ENCODE assay signal across 22 cellular contexts in genomic region chr6:49151957-49152356, GRCh38.
DNase-seq lines count a peak whose midpoint lies in the region; ATAC-seq and TF ChIP-seq lines count a peak whose summit lies in the region.
"Had no signal": no experiment of that assay in that cellular context is flagged by ENCODE, and none has a peak within 500 bp of the region (broad histone marks: within the 10 kb centered on the region; RNA-seq: fewer than 3 reads in every experiment).

No MANE protein-coding gene starts in this region.

- peak overlapping the region; percentile 5; the same call in 1 of the 2 replicates for H3K4me2 ChIP-seq in OCI-LY3 (ENCODE audit: low read length)
- H3K4me2 ChIP-seq: SK-N-SH had no signal

- no peaks in the 10 kb centered on the region for H3K36me3 ChIP-seq in OCI-LY3 (replicated peaks; ENCODE audit: low read depth, low read length)

- no peak overlapping the region for H2AFZ ChIP-seq in OCI-LY3 (ENCODE audit: low read depth, low read length)

- H3K79me2 ChIP-seq in OCI-LY3 (ENCODE audit: low read length), result no peaks in the 10 kb centered on the region

- H3K4me3 ChIP-seq in OCI-LY3 (ENCODE audit: low read length) (no peak overlapping the region), choroid plexus epithelial cell (ENCODE audit: low read depth, low read length) (no peak overlapping the region)

- H3K27me3 Mint-ChIP-seq in HFFc6 (ENCODE audit: insufficient read depth), result peaks cover 3% of the 10 kb centered on the region; the same call in 1 of the 2 replicates
- H3K27me3 Mint-ChIP-seq: B cell had no signal

- peaks cover 7% of the 10 kb centered on the region; the same call in 1 of the 2 replicates for H3K4me1 ChIP-seq in OCI-LY3 (ENCODE audit: low read length)
- H3K4me1 ChIP-seq: Caco-2 had no signal

- H4K20me1 ChIP-seq in OCI-LY3 (ENCODE audit: insufficient read depth, low read length), result no peaks in the 10 kb centered on the region

- H3K27me3 ChIP-seq in OCI-LY3 (ENCODE audit: low read depth, low read length), result no peaks in the 10 kb centered on the region

- TF ChIP-seq CTCF in HFFc6 (IDR thresholded peaks at IDR 0.05) (no peak), OCI-LY3 (IDR thresholded peaks at IDR 0.05; ENCODE audit: low read depth, low read length) (no peak), choroid plexus epithelial cell (conservative IDR thresholded peaks at IDR 0.05; ENCODE audit: low read depth, low read length) (no peak)

- H3K27ac ChIP-seq in OCI-LY3 (ENCODE audit: low read length), result no peak overlapping the region
- H3K27ac ChIP-seq: 22Rv1, C4-2B had no signal

- H3K36me3 Mint-ChIP-seq in HFFc6 (ENCODE audit: low read depth), result 0 out of 2 replicates have a peak, but pooled peaks cover 7% of the 10 kb centered on the region
- H3K36me3 Mint-ChIP-seq: CD8-positive, alpha-beta T cell had no signal

- H3K9ac ChIP-seq in OCI-LY3 (ENCODE audit: low read length), result no peak overlapping the region
- H3K9ac ChIP-seq: SK-N-SH had no signal

- no peak overlapping the region for H3K27ac Mint-ChIP-seq in HFFc6
- H3K27ac Mint-ChIP-seq: B cell; CD8-positive, alpha-beta T cell had no signal

- no peaks in the 10 kb centered on the region for H3K9me3 ChIP-seq in OCI-LY3 (ENCODE audit: insufficient read depth, low read length)
- H3K9me3 ChIP-seq: Caco-2, SK-N-SH had no signal

- no peaks in the 10 kb centered on the region for H3K9me3 Mint-ChIP-seq in HFFc6

- DNase-seq in EL (peak; percentile 3), HFFc6 (no peak), choroid plexus epithelial cell (ENCODE audit: low read depth) (peak; percentile 17)
- no peak for DNase-seq in activated naive CD4-positive, alpha-beta T cell treated with anti-CD3 and anti-CD28 coated beads, Interleukin-2, amount 50 U/mL, for 16 hours
- DNase-seq: Caco-2; CD8-positive, alpha-beta T cell; DMS 273 treated with DMSO at 0.1 percent for 48 hours; DMS79; KG1; NCI-H1092; NCI-H1417 treated with DMSO at 0.1 percent for 48 hours; NCI-H1694 treated with DMSO at 0.1 percent for 48 hours; NCI-H2081; NCI-H2227 treated with DMSO at 0.1 percent for 48 hours; NCI-H69; SK-N-SH had no signal

- no peak for ATAC-seq in GM18520 (IDR thresholded peaks at IDR 0.05; ENCODE audit: unreplicated experiment)
- no peak for ATAC-seq in HG02852 (IDR thresholded peaks at IDR 0.05; ENCODE audit: unreplicated experiment)
- ATAC-seq: CD8-positive, alpha-beta T cell had no signal

- peaks cover 16% of the 10 kb centered on the region for H3K4me1 Mint-ChIP-seq in HFFc6 (ENCODE audit: low read depth)
- H3K4me1 Mint-ChIP-seq: B cell had no signal

- peak overlapping the region; percentile 48 for H3K4me3 Mint-ChIP-seq in HFFc6
- H3K4me3 Mint-ChIP-seq: B cell; CD8-positive, alpha-beta T cell had no signal

Comparison
In these comparisons a context has a peak if more than half of its experiments do, and no peak if none do; other contexts are left out.
1. DNase-seq: peak in EL (single experiment) and choroid plexus epithelial cell (single experiment); none in HFFc6 (single experiment) and activated naive CD4-positive, alpha-beta T cell treated with anti-CD3 and anti-CD28 coated beads, Interleukin-2, amount 50 U/mL, for 16 hours (single experiment).